Comparison of ENCODE assay signal across 27 cellular contexts in the genomic region with DNA sequence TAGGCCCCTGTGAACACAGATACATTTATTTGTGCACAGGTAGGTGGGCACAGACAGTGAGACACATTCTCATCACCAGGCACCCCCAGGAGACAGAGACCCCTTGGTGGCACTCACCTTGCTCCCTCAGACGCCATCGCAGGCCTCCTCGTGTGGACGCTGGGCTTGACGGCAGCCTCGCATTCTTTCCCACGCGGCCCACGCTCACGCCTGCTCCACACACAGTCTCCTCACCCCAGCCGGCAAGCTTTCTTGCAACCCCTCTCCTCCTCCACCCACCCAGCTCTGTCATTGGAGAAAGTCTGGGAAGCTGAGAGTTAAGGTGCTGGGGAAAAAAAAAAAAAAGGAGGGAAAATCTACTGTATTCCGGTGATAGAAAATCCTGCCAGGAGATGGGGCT. TPM values are rescaled to one million over a fixed set of nuclear protein-coding genes. Genes with fewer than 3 reads are reported as not detected.
DNase-seq lines count a peak whose midpoint lies in the region; ATAC-seq, FAIRE-seq and TF ChIP-seq lines count a peak whose summit lies in the region.
"Had no signal": no experiment of that assay in that cellular context is flagged by ENCODE, and none has a peak within 500 bp of the region (broad histone marks: within the 10 kb centered on the region; RNA-seq: fewer than 3 reads in every experiment).

No MANE protein-coding gene starts in this region.

- H3K4me1 ChIP-seq in adipocyte (ENCODE audit: control insufficient read depth, insufficient read depth, low read length) (peaks cover 59% of the 10 kb centered on the region), kidney (ENCODE audit: control insufficient read depth in 1 of 2, insufficient read depth in 1 of 2, low read depth in 1 of 2, low read length in 2 of 2) (peaks cover 12 to 19% of the 10 kb centered on the region in 2 donors), sigmoid colon (peaks cover 3 to 62% (median 49%) of the 10 kb centered on the region in 4 donors)

- H3K4me3 ChIP-seq in AG04450 (ENCODE audit: low read depth, low read length) (no peak overlapping the region), adipocyte (ENCODE audit: low read length) (no peak overlapping the region), kidney (ENCODE audit: low read length in 2 of 2) (no peak overlapping the region), sigmoid colon (no peak overlapping the region)
- H3K4me3 ChIP-seq: MG63, prostate gland, SJSA1 had no signal

- FAIRE-seq in kidney (lab: Jason Lieb, UNC), result no peak
- FAIRE-seq: bronchial epithelial cell, endothelial cell of umbilical vein had no signal

- H3K36me3 ChIP-seq in adipocyte (ENCODE audit: control insufficient read depth, insufficient read depth, low read length, severe bottlenecking) (peaks cover 16% of the 10 kb centered on the region), kidney (ENCODE audit: control insufficient read depth in 1 of 2, insufficient read depth in 2 of 2, low read length in 2 of 2) (no peaks in the 10 kb centered on the region), sigmoid colon (peaks cover under 1 to 9% (median 5%) of the 10 kb centered on the region in 4 donors)
- H3K36me3 ChIP-seq: prostate gland had no signal

- H3K27me3 ChIP-seq in AG04450 (ENCODE audit: control insufficient read depth, insufficient read depth, low read length), result no peaks in the 10 kb centered on the region
- H3K27me3 ChIP-seq in adipocyte (replicated peaks; ENCODE audit: control insufficient read depth, insufficient read depth, low read length), result no peaks in the 10 kb centered on the region
- H3K27me3 ChIP-seq in sigmoid colon, result no peaks in the 10 kb centered on the region
- H3K27me3 ChIP-seq: foreskin keratinocyte, MG63, SJSA1 had no signal

- intact Hi-C loops in kidney (cut with DNase I) (no loop called here), sigmoid colon (cut with DNase I) (no loop called here)

- H3K9ac ChIP-seq in adipocyte (ENCODE audit: low read length), result peak overlapping the region; percentile 64
- no peak overlapping the region for H3K9ac ChIP-seq in kidney (ENCODE audit: low read length in 2 of 2)

- no peak for TF ChIP-seq CTCF in AG04450 (IDR thresholded peaks at IDR 0.05; ENCODE audit: low read depth, low read length)
- TF ChIP-seq CTCF in kidney (IDR thresholded peaks at IDR 0.05; ENCODE audit: borderline replicate concordance, extremely low read depth, insufficient read depth), result no peak
- TF ChIP-seq CTCF in sigmoid colon (IDR thresholded peaks at IDR 0.05), result no peak

- DNase-seq in AG04450 (ENCODE audit: low read depth, low spot score) (no peak), adipocyte (ENCODE audit: low read depth) (no peak), kidney (peak; percentile 66), sigmoid colon (no peak), hippocampal formation (lab: John Stamatoyannopoulos, UW) (no peak), NAMALWA (ENCODE audit: low spot score) (no peak), A172 (ENCODE audit: low spot score) (no peak)
- DNase-seq: activated CD4-positive, alpha-beta T cell treated with anti-CD3 and anti-CD28 coated beads, Interleukin-2, amount 10 ng/mL, durations not matched to agents 24 days and 14 days; activated naive CD8-positive, alpha-beta T cell treated with anti-CD3 and anti-CD28 coated beads, Interleukin-2, amount 10 ng/mL, durations not matched to agents 7 days and 5 days; dermis blood vessel endothelial cell; foreskin keratinocyte; GF-D8; kidney glomerular epithelial cell; mesenchymal stem cell; MG63; NCI-H146; NCI-H82; PC-3; T-helper 17 cell had no signal

- TF ChIP-seq EP300 in sigmoid colon (IDR thresholded peaks at IDR 0.05), result no peak

- POLR2A ChIA-PET in AG04450 (lab: Yijun Ruan, JAX), result interaction anchor here (0.8 to 3.6 kb wide), 8 partner anchors 10 to 94 kb away, joined by 3 to 52 read pairs (median 13); partner anchors contain the start of genes COL1A1 and TMEM92

- H3K9me3 ChIP-seq in AG04450 (ENCODE audit: control insufficient read depth, insufficient read depth, low read length) (no peaks in the 10 kb centered on the region), adipocyte (ENCODE audit: control insufficient read depth, low read length) (no peaks in the 10 kb centered on the region), kidney (ENCODE audit: control insufficient read depth in 1 of 2, low read length in 2 of 2) (no peaks in the 10 kb centered on the region), sigmoid colon (no peaks in the 10 kb centered on the region)
- H3K9me3 ChIP-seq: MG63, prostate gland, SJSA1 had no signal

- H3K27ac ChIP-seq in AG04450 (ENCODE audit: low read depth, low read length) (peak overlapping the region; percentile 73), kidney (ENCODE audit: low read depth in 2 of 2, low read length in 2 of 2) (no peak overlapping the region), sigmoid colon (peak overlapping the region in 3 of 4 donors; percentile 81 to 99 (median 94))
- H3K27ac ChIP-seq: foreskin keratinocyte, prostate gland, SJSA1 had no signal

- ATAC-seq in HG02870 (IDR thresholded peaks at IDR 0.05; ENCODE audit: unreplicated experiment), result no peak
- ATAC-seq: activated T-helper 17 cell treated with anti-CD3 and anti-CD28 coated beads, Interleukin-2, amount 50 U/mL, for 72 hours; foreskin keratinocyte; natural killer cell treated with Interleukin-12 subunit alpha and Interleukin-12 subunit beta and Interleukin-15 and Interleukin-18, amount 100 ng/mL, for 72 hours; PC-3; T-helper 17 cell had no signal

- 85 to 91% methylated on average over 12 of the region's 12 CpGs for WGBS in sigmoid colon, 2 donors

- TF ChIP-seq POLR2A in sigmoid colon (IDR thresholded peaks at IDR 0.05), result no peak

- CTCF ChIA-PET in AG04450 (lab: Charles Lee), result interaction anchor here (0.6 kb wide), 1 partner anchor 12 kb away, joined by 5 read pairs; no protein-coding TSS in a partner anchor

RNA-seq across cellular contexts. Expression of gene SGCA, which starts 14.8 kb away (rescaled TPM):
- polyA plus RNA-seq in AG04450 (2011; rRNA removed), result 0.16 and 0.21 TPM in 2 replicates
- polyA minus RNA-seq in AG04450 (2011; rRNA and poly(A)+ RNA removed), result not detected in 2 replicates
- 4.2 TPM for total RNA-seq in kidney
- polyA plus RNA-seq in kidney (ENCODE audit: insufficient read depth, low read depth, low replicate concordance), result 5.5 TPM
- 10 to 100 TPM; 27.3 to 80.1 (median 56.1) TPM for total RNA-seq in sigmoid colon
- polyA plus RNA-seq in sigmoid colon, result 1 to 10 TPM; 2.5 to 7.2 (median 4.6) TPM
- total RNA-seq in A172 (2014; rRNA removed; shearing (Covaris generic)), result 0.22 and 9.3 TPM in 2 replicates
- total RNA-seq: activated naive CD8-positive, alpha-beta T cell treated with anti-CD3 and anti-CD28 coated beads, Interleukin-2, amount 10 ng/mL, durations not matched to agents 7 days and 5 days; activated T-helper 17 cell treated with anti-CD3 and anti-CD28 coated beads, Interleukin-2, amount 50 U/mL, for 72 hours; bronchial epithelial cell; CD4-positive, alpha-beta memory T cell; dermis blood vessel endothelial cell; endothelial cell of umbilical vein; foreskin keratinocyte; PC-3; T-helper 17 cell had no signal
- polyA plus RNA-seq: CD4-positive, alpha-beta memory T cell; endothelial cell of umbilical vein; foreskin keratinocyte had no signal

RNA-seq across cellular contexts. Expression of gene COL1A1, which starts 20.8 kb away (rescaled TPM):
- polyA plus RNA-seq in AG04450 (2011; rRNA removed), result 1,356 and 3,120 TPM in 2 replicates
- polyA minus RNA-seq in AG04450 (2011; rRNA and poly(A)+ RNA removed), result 2,155 and 4,267 TPM in 2 replicates
- total RNA-seq in kidney, result 142 TPM
- polyA plus RNA-seq in kidney (ENCODE audit: insufficient read depth, low read depth, low replicate concordance), result 9.2 TPM
- 100 to 1,000 TPM in 1 of 4 donors, 10 to 100 TPM in 3; 43.6 to 459 (median 71.4) TPM for total RNA-seq in sigmoid colon
- 10 to 100 TPM in 2 of 3 donors, 1 to 10 TPM in 1; 7.8 to 96.7 (median 10.2) TPM for polyA plus RNA-seq in sigmoid colon
- total RNA-seq in A172 (2014; rRNA removed; shearing (Covaris generic)), result 6.2 and 15.7 TPM in 2 replicates
- polyA plus RNA-seq: CD4-positive, alpha-beta memory T cell had no signal

RNA-seq across cellular contexts. Expression of gene PPP1R9B, which starts 30.1 kb away (rescaled TPM):
- 17.6 and 18.2 TPM in 2 replicates for polyA plus RNA-seq in AG04450 (2011; rRNA removed)
- 35.7 and 42.5 TPM in 2 replicates for polyA minus RNA-seq in AG04450 (2011; rRNA and poly(A)+ RNA removed)
- total RNA-seq in kidney, result 64.4 TPM
- 17.1 TPM for polyA plus RNA-seq in kidney (ENCODE audit: insufficient read depth, low read depth, low replicate concordance)
- 10 to 100 TPM; 15.3 to 18.8 (median 16.8) TPM for total RNA-seq in sigmoid colon
- 10 to 100 TPM in 2 of 3 donors, 1 to 10 TPM in 1; 9.0 to 38.7 (median 10.9) TPM for polyA plus RNA-seq in sigmoid colon
- total RNA-seq in A172 (2014; rRNA removed; shearing (Covaris generic)), result 19.1 and 35.5 TPM in 2 replicates

RNA-seq across cellular contexts. Expression of gene SAMD14, which starts 50.6 kb away (rescaled TPM):
- polyA plus RNA-seq in AG04450 (2011; rRNA removed) (3.5 and 5.3 TPM in 2 replicates), kidney (ENCODE audit: insufficient read depth, low read depth, low replicate concordance) (3.7 TPM), sigmoid colon (1 to 10 TPM in 2 of 3 donors, under 1 TPM in 1; 0.92 to 1.3 (median 1.2) TPM)
- polyA minus RNA-seq in AG04450 (2011; rRNA and poly(A)+ RNA removed), result 3.8 and 6.4 TPM in 2 replicates
- total RNA-seq in kidney (5.0 TPM), sigmoid colon (1 to 10 TPM in 1 of 4 donors, under 1 TPM in 3; 0.16 to 2.5 (median 0.63) TPM)
- total RNA-seq in A172 (2014; rRNA removed; shearing (Covaris generic)), result 0.50 and 0.62 TPM in 2 replicates

Comparison
In these comparisons a context has a peak if more than half of its experiments do, and no peak if none do; other contexts are left out.
1. H3K27ac ChIP-seq: peak in AG04450 (single experiment) and sigmoid colon (3 of 4); none in kidney (0 of 2).